Comparison of ENCODE assay signal across 1 cellular context in the genomic region with DNA sequence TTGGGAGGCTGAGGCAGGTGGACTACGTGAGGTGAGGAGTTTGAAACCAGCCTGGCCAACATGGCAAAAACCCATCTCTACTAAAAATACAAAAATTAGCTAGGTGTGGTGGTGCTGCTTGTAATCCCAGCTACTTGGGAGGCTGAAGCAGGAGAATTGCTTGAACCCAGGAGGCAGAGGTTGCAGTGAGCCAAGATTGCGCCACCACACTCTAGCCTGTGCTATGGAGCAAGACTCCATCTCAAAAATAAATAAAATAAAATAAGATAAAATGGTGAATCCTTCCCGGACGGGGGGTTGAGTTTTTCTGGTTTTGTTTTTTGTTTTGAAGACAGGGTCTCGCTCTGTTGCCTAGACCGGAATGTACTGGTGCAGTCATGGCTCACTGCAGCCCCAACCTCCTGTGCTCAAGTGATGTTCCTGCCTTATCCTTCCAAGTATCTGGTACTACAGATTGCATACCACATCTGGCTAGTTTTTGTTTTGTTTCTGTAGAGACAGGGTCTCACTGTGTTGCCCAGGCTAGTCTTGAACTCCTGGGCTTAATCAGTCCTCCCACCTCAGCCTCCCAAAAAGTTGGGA.
TF ChIP-seq lines count a peak whose summit lies in the region.

No MANE protein-coding gene starts in this region.

TF ChIP-seq in GM12878, 131 proteins besides CTCF, POLR2A, EP300 and RAD21:
- TF ChIP-seq YY1 (IDR thresholded peaks at IDR 0.05; ENCODE audit: low read depth, low read length) = 0 out of 2 replicates have a peak, but pooled peaks have one; percentile 4
